ENCODE assay signal across 21 cellular contexts in genomic region chr11:4882543-4882942, GRCh38. TPM values are rescaled to one million over a fixed set of nuclear protein-coding genes. Genes with fewer than 3 reads are reported as not detected.
"Had no signal": no experiment of that assay in that cellular context is flagged by ENCODE, and none has a peak within 500 bp of the region (broad histone marks: within the 10 kb centered on the region; RNA-seq: fewer than 3 reads in every experiment).

No MANE protein-coding gene starts in this region.

- H3K4me1 Mint-ChIP-seq: immature natural killer cell, neural crest cell had no signal

- H3K4me3 ChIP-seq: cardiac muscle cell, esophagus squamous epithelium, left ventricle myocardium inferior, skin epidermis, stomach had no signal

- H3K27me3 Mint-ChIP-seq: dendritic cell treated with granulocyte-macrophage colony-stimulating factor and Interleukin-4, amounts not matched to agents 40 ng/mL and 50 ng/mL, for 4 days had no signal

- DNase-seq: activated CD4-positive, alpha-beta T cell treated with anti-CD3 and anti-CD28 coated beads, Interleukin-2, amount 50 U/mL, for 4 hours; activated gamma-delta T cell treated with Interleukin-2 at 50 U/mL for 16 hours; activated T-cell treated with anti-CD3 and anti-CD28 coated beads for 4 hours; effector memory CD4-positive, alpha-beta T cell; esophagus squamous epithelium; immature natural killer cell; left ventricle myocardium inferior; mammary epithelial cell; midbrain; retina; stimulated activated CD4-positive, alpha-beta T cell treated with anti-CD3 and anti-CD28 coated beads, Interleukin-15, amount 100 ng/mL, for 24 hours; stimulated activated CD4-positive, alpha-beta T cell treated with anti-CD3 and anti-CD28 coated beads, Interleukin-4, amount 100 ng/mL, for 1 hour; stomach; trophoblast cell had no signal

- H3K36me3 ChIP-seq: cardiac muscle cell, esophagus squamous epithelium, left ventricle myocardium inferior, stomach had no signal

- H3K27ac ChIP-seq: cardiac muscle cell, esophagus squamous epithelium, left ventricle myocardium inferior, skin epidermis, stomach had no signal

- H3K9me3 Mint-ChIP-seq: activated T-helper 1 cell treated with anti-CD3 and anti-CD28 coated beads, Interleukin-12 subunit alpha, Interleukin-12 subunit beta, Interleukin-2, Interleukin-4 antibody, amounts not matched to agents 30 ng/mL and 10 ng/mL and 1 ng/mL, durations not matched to agents 14 hours and 24 hours and 36 hours; dendritic cell treated with granulocyte-macrophage colony-stimulating factor and Interleukin-4, amounts not matched to agents 40 ng/mL and 50 ng/mL, for 4 days; immature natural killer cell; neural crest cell had no signal

- H3K4me1 ChIP-seq: esophagus squamous epithelium, left ventricle myocardium inferior, stomach had no signal

- H3K27ac Mint-ChIP-seq: activated naive CD8-positive, alpha-beta T cell; activated T-helper 1 cell treated with anti-CD3 and anti-CD28 coated beads, Interleukin-12 subunit alpha, Interleukin-12 subunit beta, Interleukin-2, Interleukin-4 antibody, amounts not matched to agents 30 ng/mL and 10 ng/mL and 1 ng/mL, durations not matched to agents 14 hours and 24 hours and 36 hours; dendritic cell treated with granulocyte-macrophage colony-stimulating factor and Interleukin-4, amounts not matched to agents 40 ng/mL and 50 ng/mL, for 4 days; immature natural killer cell had no signal

- H3K36me3 Mint-ChIP-seq: activated naive CD8-positive, alpha-beta T cell; immature natural killer cell had no signal

- H3K9me3 ChIP-seq: esophagus squamous epithelium, left ventricle myocardium inferior, stomach had no signal

- H3K27me3 ChIP-seq: cardiac muscle cell, esophagus squamous epithelium, stomach had no signal

- H3K4me3 Mint-ChIP-seq: activated naive CD8-positive, alpha-beta T cell; activated T-helper 1 cell treated with anti-CD3 and anti-CD28 coated beads, Interleukin-12 subunit alpha, Interleukin-12 subunit beta, Interleukin-2, Interleukin-4 antibody, amounts not matched to agents 30 ng/mL and 10 ng/mL and 1 ng/mL, durations not matched to agents 14 hours and 24 hours and 36 hours; dendritic cell treated with granulocyte-macrophage colony-stimulating factor and Interleukin-4, amounts not matched to agents 40 ng/mL and 50 ng/mL, for 4 days; immature natural killer cell; neural crest cell had no signal

RNA-seq across cellular contexts. Expression of gene OR51T1, which starts 0.8 kb away (rescaled TPM):
- polyA plus RNA-seq: cardiac muscle cell, endothelial cell of umbilical vein, immature natural killer cell, mammary epithelial cell, stomach had no signal

RNA-seq across cellular contexts. Expression of gene OR51A7, which starts 21.0 kb away (rescaled TPM):
- polyA plus RNA-seq: cardiac muscle cell, endothelial cell of umbilical vein, immature natural killer cell, mammary epithelial cell, stomach had no signal

RNA-seq across cellular contexts. Expression of gene OR51S1, which starts 33.5 kb away (rescaled TPM):
- polyA plus RNA-seq: cardiac muscle cell, endothelial cell of umbilical vein, immature natural killer cell, mammary epithelial cell, stomach had no signal

RNA-seq across cellular contexts. Expression of gene OR51G2, which starts 36.6 kb away (rescaled TPM):
- polyA plus RNA-seq: cardiac muscle cell, endothelial cell of umbilical vein, immature natural killer cell, mammary epithelial cell, stomach had no signal

RNA-seq across cellular contexts. Expression of gene OR51G1, which starts 41.6 kb away (rescaled TPM):
- polyA plus RNA-seq: cardiac muscle cell, endothelial cell of umbilical vein, immature natural killer cell, mammary epithelial cell, stomach had no signal
